Comparison of ENCODE assay signal across 15 cellular contexts in the genomic region with DNA sequence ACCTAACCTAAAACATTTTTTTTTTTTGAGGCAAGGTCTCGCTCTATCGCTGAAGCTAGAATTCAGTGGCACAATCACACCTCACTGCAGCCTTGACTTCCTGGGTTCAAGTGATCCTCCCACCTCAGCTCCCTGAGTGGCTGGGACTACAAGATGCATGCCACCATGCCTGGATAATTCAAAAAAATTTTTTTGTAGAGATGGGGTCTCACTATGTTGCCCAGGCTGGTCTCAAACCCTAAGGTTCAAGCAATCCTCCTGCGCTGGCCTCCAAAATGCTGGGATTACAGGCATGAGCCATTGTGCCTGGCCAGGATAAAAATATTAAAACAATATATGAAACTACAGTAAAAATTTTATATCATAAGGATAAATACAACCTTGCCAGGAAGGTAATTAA. TPM values are rescaled to one million over a fixed set of nuclear protein-coding genes. Genes with fewer than 3 reads are reported as not detected.
DNase-seq lines count a peak whose midpoint lies in the region; ATAC-seq and TF ChIP-seq lines count a peak whose summit lies in the region.
"Had no signal": no experiment of that assay in that cellular context is flagged by ENCODE, and none has a peak within 500 bp of the region (broad histone marks: within the 10 kb centered on the region; RNA-seq: fewer than 3 reads in every experiment).

No MANE protein-coding gene starts in this region.

- H3K36me3 Mint-ChIP-seq in central memory CD8-positive, alpha-beta T cell (ENCODE audit: insufficient read depth) = peaks cover 19% of the 10 kb centered on the region

- H3K27me3 Mint-ChIP-seq in central memory CD8-positive, alpha-beta T cell = no peaks in the 10 kb centered on the region

- DNase-seq in central memory CD8-positive, alpha-beta T cell (ENCODE audit: low spot score in 2 of 2) = no peak
- DNase-seq in gastrocnemius medialis (no peak), ecto neural progenitor cell (ENCODE audit: low spot score) (no peak), GM23248 (no peak), T-helper 9 cell (no peak)
- DNase-seq: C1 segment of cervical spinal cord; Caco-2; CD8-positive, alpha-beta T cell; DMS153; DND-41; H9 had no signal

- H3K4me1 Mint-ChIP-seq in central memory CD8-positive, alpha-beta T cell = peaks cover 73% of the 10 kb centered on the region

- H3K9me3 ChIP-seq in Loucy (ENCODE audit: insufficient read depth, low read depth, low read length) = no peaks in the 10 kb centered on the region
- H3K9me3 ChIP-seq in gastrocnemius medialis = no peaks in the 10 kb centered on the region
- no peaks in the 10 kb centered on the region for H3K9me3 ChIP-seq in GM23248 (ENCODE audit: low read depth)
- H3K9me3 ChIP-seq: Caco-2 had no signal

- H3K4me2 ChIP-seq in Loucy (ENCODE audit: low read depth, low read length, poor library complexity, severe bottlenecking) (peak overlapping the region; percentile 91), GM23248 (ENCODE audit: unreplicated experiment) (no peak overlapping the region)
- H3K4me2 ChIP-seq: GM23338 had no signal

- no peak for TF ChIP-seq CTCF in Loucy (conservative IDR thresholded peaks at IDR 0.05; ENCODE audit: low read length)
- TF ChIP-seq CTCF in gastrocnemius medialis (IDR thresholded peaks at IDR 0.05 in 4 of 5, conservative IDR thresholded peaks at IDR 0.05 in 1 of 5) = no peak

- no peak for TF ChIP-seq POLR2A in gastrocnemius medialis (IDR thresholded peaks at IDR 0.05)

- H2AFZ ChIP-seq in Loucy (ENCODE audit: low read length) = no peak overlapping the region
- no peak overlapping the region for H2AFZ ChIP-seq in GM23248
- H2AFZ ChIP-seq: GM23338 had no signal

- H3K4me1 ChIP-seq in Loucy (ENCODE audit: insufficient read depth, low read length, poor library complexity, severe bottlenecking) = peaks cover 65% of the 10 kb centered on the region
- peaks cover 84 to 88% of the 10 kb centered on the region in 2 donors for H3K4me1 ChIP-seq in gastrocnemius medialis
- peaks cover 28% of the 10 kb centered on the region for H3K4me1 ChIP-seq in GM23248 (ENCODE audit: insufficient read depth)

- in situ Hi-C loops in gastrocnemius medialis (cut with MboI; ENCODE audit: low sequenced_read_pairs in 4 of 4) = loop anchor here in 1 of 4 donors (10.0 kb wide), 1 partner anchor 58 kb away; no protein-coding TSS in a partner anchor
- in situ Hi-C loops in GM23248 (cut with MboI) = no loop called here

- no peak overlapping the region for H3K4me3 ChIP-seq in Loucy (ENCODE audit: low read length, poor library complexity, severe bottlenecking)
- H3K4me3 ChIP-seq in gastrocnemius medialis = peak overlapping the region in 2 of 4 donors; percentile 2 to 62
- no peak overlapping the region for H3K4me3 ChIP-seq in GM23248
- H3K4me3 ChIP-seq: GM12878, GM23338 had no signal

- 97 to 98% methylated on average over 3 of the region's 3 CpGs for WGBS in GM23248 (ENCODE audit: low coverage in 1 of 2, low lambda C conversion rate in 2 of 2, missing lambda C conversion rate in 2 of 2), 2 experiments

- H3K9ac ChIP-seq in Loucy (ENCODE audit: low read depth, low read length, poor library complexity, severe bottlenecking) (no peak overlapping the region), GM23248 (no peak overlapping the region)

- intact Hi-C loops in gastrocnemius medialis (cut with DNase I; ENCODE audit: low total_unique reads) = no loop called here

- no peaks in the 10 kb centered on the region for H3K27me3 ChIP-seq in Loucy (ENCODE audit: insufficient read depth, low read length, poor library complexity, severe bottlenecking)
- no peaks in the 10 kb centered on the region for H3K27me3 ChIP-seq in gastrocnemius medialis
- no peaks in the 10 kb centered on the region for H3K27me3 ChIP-seq in GM23248 (replicated peaks; ENCODE audit: insufficient read depth)

- H3K79me2 ChIP-seq in Loucy (ENCODE audit: insufficient read depth, low read length) = peaks cover 86% of the 10 kb centered on the region
- H3K79me2 ChIP-seq in GM23248 (ENCODE audit: insufficient read depth) = peaks cover 94% of the 10 kb centered on the region

- no peak for ATAC-seq in central memory CD8-positive, alpha-beta T cell (replicated peaks; ENCODE audit: extremely low read depth, poor library complexity, severe bottlenecking)
- ATAC-seq in gastrocnemius medialis = no peak
- ATAC-seq: CD8-positive, alpha-beta T cell; GM12878; GM23338; HCT116 had no signal

- no peaks in the 10 kb centered on the region for H3F3A ChIP-seq in Loucy (ENCODE audit: low read depth)
- H3F3A ChIP-seq in GM23248 (ENCODE audit: insufficient read depth) = peaks cover 20% of the 10 kb centered on the region; the same call in 1 of the 2 replicates

- H3K9me2 ChIP-seq in Loucy (replicated peaks; ENCODE audit: low read depth, low read length) (no peaks in the 10 kb centered on the region), GM23248 (ENCODE audit: insufficient read depth) (no peaks in the 10 kb centered on the region)

- peak overlapping the region; percentile 16 for H3K27ac Mint-ChIP-seq in central memory CD8-positive, alpha-beta T cell (ENCODE audit: low read depth)
- H3K27ac Mint-ChIP-seq: GM23338, H9 had no signal

- no peaks in the 10 kb centered on the region for H3K36me3 ChIP-seq in Loucy (ENCODE audit: insufficient read depth, low read length)
- H3K36me3 ChIP-seq in gastrocnemius medialis = peaks cover 0 to 6% of the 10 kb centered on the region in 2 donors
- 0 out of 2 replicates have a peak, but pooled peaks cover 6% of the 10 kb centered on the region for H3K36me3 ChIP-seq in GM23248 (ENCODE audit: low read depth)

- no peaks in the 10 kb centered on the region for H3K9me3 Mint-ChIP-seq in central memory CD8-positive, alpha-beta T cell
- H3K9me3 Mint-ChIP-seq: CD8-positive, alpha-beta T cell; GM23338; H9 had no signal

- H3K27ac ChIP-seq in gastrocnemius medialis (peak overlapping the region; percentile 88 to 99 (median 96)), GM23248 (no peak overlapping the region)

- H4K20me1 ChIP-seq in Loucy (ENCODE audit: insufficient read depth, low read length, poor library complexity, severe bottlenecking) (peaks cover 21% of the 10 kb centered on the region), GM23248 (ENCODE audit: insufficient read depth) (no peaks in the 10 kb centered on the region)

- H3K4me3 Mint-ChIP-seq in central memory CD8-positive, alpha-beta T cell = no peak overlapping the region
- H3K4me3 Mint-ChIP-seq: CD8-positive, alpha-beta T cell; GM23338; H9 had no signal

RNA-seq across cellular contexts. Expression of a gene that starts 4.9 kb away (rescaled TPM):
- 100 to 1,000 TPM in 1 of 4 donors, 10 to 100 TPM in 3; 37.1 to 108 (median 75.4) TPM for total RNA-seq in gastrocnemius medialis
- 26.1 and 36.5 TPM in 2 replicates for total RNA-seq in GM23248 (2014; rRNA removed; shearing (Covaris generic))
- 18.3 TPM in 2 replicates for polyA plus RNA-seq in GM23248 (2016; fragmentation: Nextera tagmentation; extraction: Ambion mirVana)

RNA-seq across cellular contexts. Expression of a gene that starts 11.5 kb away (rescaled TPM):
- 10 to 100 TPM in 1 of 4 donors, 1 to 10 TPM in 3; 3.3 to 19.0 (median 6.7) TPM for total RNA-seq in gastrocnemius medialis
- 0.25 and 1.3 TPM in 2 replicates for total RNA-seq in GM23248 (2014; rRNA removed; shearing (Covaris generic))
- 1.9 and 2.3 TPM in 2 replicates for polyA plus RNA-seq in GM23248 (2016; fragmentation: Nextera tagmentation; extraction: Ambion mirVana)

RNA-seq across cellular contexts. Expression of a gene that starts 11.6 kb away (rescaled TPM):
- 10 to 100 TPM; 43.5 to 78.8 (median 59.4) TPM for total RNA-seq in gastrocnemius medialis
- total RNA-seq in GM23248 (2014; rRNA removed; shearing (Covaris generic)) = 17.4 and 24.2 TPM in 2 replicates
- polyA plus RNA-seq in GM23248 (2016; fragmentation: Nextera tagmentation; extraction: Ambion mirVana) = 34.7 and 37.9 TPM in 2 replicates

RNA-seq across cellular contexts. Expression of a gene that starts 25.6 kb away (rescaled TPM):
- total RNA-seq in gastrocnemius medialis = 100 to 1,000 TPM; 199 to 589 (median 381) TPM
- total RNA-seq in GM23248 (2014; rRNA removed; shearing (Covaris generic)) = 112 and 127 TPM in 2 replicates
- polyA plus RNA-seq in GM23248 (2016; fragmentation: Nextera tagmentation; extraction: Ambion mirVana) = 204 and 210 TPM in 2 replicates

RNA-seq across cellular contexts. Expression of a gene that starts 34.4 kb away (rescaled TPM):
- total RNA-seq in gastrocnemius medialis = 10 to 100 TPM; 23.2 to 46.0 (median 31.7) TPM
- total RNA-seq in GM23248 (2014; rRNA removed; shearing (Covaris generic)) = 32.2 and 34.5 TPM in 2 replicates
- 37.1 and 37.9 TPM in 2 replicates for polyA plus RNA-seq in GM23248 (2016; fragmentation: Nextera tagmentation; extraction: Ambion mirVana)
